Comparison of ENCODE assay signal across 8 cellular contexts in genomic region chr7:65373608-65374351, GRCh38. TPM values are rescaled to one million over a fixed set of nuclear protein-coding genes. Genes with fewer than 3 reads are reported as not detected.
DNase-seq lines count a peak whose midpoint lies in the region; ATAC-seq and TF ChIP-seq lines count a peak whose summit lies in the region.

ZNF92 (plus strand) TSS chr7:65373855; CDS start chr7:65373998, 143 bp downstream.

- H3K36me3 Mint-ChIP-seq in CD14-positive monocyte = peaks cover 16 to 28% of the 10 kb centered on the region in 2 donors

- H3K9me3 Mint-ChIP-seq in CD14-positive monocyte = peaks cover 6 to 26% (median 19%) of the 10 kb centered on the region in 7 donors

- peak within 1 kb of the TSS; percentile 94 to 98 (median 97) for H3K27ac Mint-ChIP-seq in CD14-positive monocyte

- TF ChIP-seq RAD21 in liver (IDR thresholded peaks at IDR 0.05) = peak in 1 of 2 donors; percentile 42

- H3K4me1 Mint-ChIP-seq in CD14-positive monocyte = peaks cover 26% of the 10 kb centered on the region

- intact Hi-C loops in CD14-positive monocyte (cut with micrococcal nuclease) (loop anchor here in 1 of 2 donors (10.0 kb wide), 5 partner anchors 469 to 1449 kb away; partner anchors contain the start of genes ZNF107, ZNF138 and ZNF273), dorsolateral prefrontal cortex (cut with DNase I) (no loop called here)

- H3K27me3 ChIP-seq in dorsolateral prefrontal cortex (no peaks in the 10 kb centered on the region), liver (ENCODE audit: control insufficient read depth in 4 of 4, insufficient read depth in 4 of 4, low read length in 3 of 4) (no peaks in the 10 kb centered on the region)

- no peaks in the 10 kb centered on the region for H3K36me3 ChIP-seq in liver (ENCODE audit: control insufficient read depth in 4 of 4, insufficient read depth in 3 of 4, low read depth in 1 of 4, low read length in 3 of 4)

- peak; percentile 99 for ATAC-seq in GM19397 (IDR thresholded peaks at IDR 0.05; ENCODE audit: unreplicated experiment)
- peak; percentile 100 for ATAC-seq in HG03571 (IDR thresholded peaks at IDR 0.05; ENCODE audit: unreplicated experiment)

- TF ChIP-seq CTCF in CD14-positive monocyte (IDR thresholded peaks at IDR 0.05) (no peak), dorsolateral prefrontal cortex (IDR thresholded peaks at IDR 0.05 in 54 of 56, conservative IDR thresholded peaks at IDR 0.05 in 2 of 56; ENCODE audit: low read depth in 1 of 56, partially characterized antibody in 56 of 56) (peak in 10 of 56 donors; percentile 6 to 39 (median 17)), liver (IDR thresholded peaks at IDR 0.05; ENCODE audit: low read depth, low read length, missing input control) (no peak)

- H3K27ac ChIP-seq in dorsolateral prefrontal cortex (peak within 1 kb of the TSS in 52 of 59 donors; percentile 14 to 92 (median 76)), liver (ENCODE audit: low read depth in 1 of 2, low read length in 2 of 2) (peak within 1 kb of the TSS; percentile 60 to 78)

- H3K4me3 ChIP-seq in dorsolateral prefrontal cortex = peak within 1 kb of the TSS; percentile 61 to 99 (median 89)
- peak within 1 kb of the TSS; percentile 89 to 97 (median 89) for H3K4me3 ChIP-seq in liver (ENCODE audit: low read depth in 1 of 3, low read length in 3 of 3)

- DNase-seq in CD14-positive monocyte (ENCODE audit: low spot score) = peak; percentile 93
- peak; percentile 99 for DNase-seq in NCI-H82 (lab: John Stamatoyannopoulos, UW)
- DNase-seq in activated CD4-positive, alpha-beta T cell treated with anti-CD3 and anti-CD28 coated beads, Interleukin-2, amount 50 U/mL, for 48 hours = peak; percentile 96 to 98
- peak; percentile 79 to 99 (median 98) for DNase-seq in dorsolateral prefrontal cortex
- DNase-seq in stimulated activated CD4-positive, alpha-beta T cell treated with anti-CD3 and anti-CD28 coated beads, Interleukin-4, amount 100 ng/mL, for 24 hours = peak; percentile 97

- H3K4me1 ChIP-seq in liver (ENCODE audit: control insufficient read depth in 4 of 4, insufficient read depth in 4 of 4, low read length in 3 of 4) = peaks cover 7 to 22% (median 15%) of the 10 kb centered on the region in 4 donors

- under 1% methylated on average over 44 of the region's 44 CpGs for WGBS in liver

- no peaks in the 10 kb centered on the region for H3K9me3 ChIP-seq in liver (ENCODE audit: control insufficient read depth in 4 of 4, low read length in 3 of 4)

- H3K4me3 Mint-ChIP-seq in CD14-positive monocyte = peak within 1 kb of the TSS; percentile 97 to 98

- peaks cover 0 to 2% (median 2%) of the 10 kb centered on the region in 3 donors for H3K27me3 Mint-ChIP-seq in CD14-positive monocyte (ENCODE audit: low read depth in 3 of 3)

- H3K9ac ChIP-seq in liver (ENCODE audit: low read depth in 1 of 2, low read length in 2 of 2) = peak within 1 kb of the TSS in 1 of 2 donors; percentile 75

TF ChIP-seq in liver, 16 proteins besides CTCF, POLR2A, EP300 and RAD21:
- TF ChIP-seq, protein P1, sequence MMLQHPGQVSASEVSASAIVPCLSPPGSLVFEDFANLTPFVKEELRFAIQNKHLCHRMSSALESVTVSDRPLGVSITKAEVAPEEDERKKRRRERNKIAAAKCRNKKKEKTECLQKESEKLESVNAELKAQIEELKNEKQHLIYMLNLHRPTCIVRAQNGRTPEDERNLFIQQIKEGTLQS (IDR thresholded peaks at IDR 0.05) = no peak
- TF ChIP-seq, protein P2, sequence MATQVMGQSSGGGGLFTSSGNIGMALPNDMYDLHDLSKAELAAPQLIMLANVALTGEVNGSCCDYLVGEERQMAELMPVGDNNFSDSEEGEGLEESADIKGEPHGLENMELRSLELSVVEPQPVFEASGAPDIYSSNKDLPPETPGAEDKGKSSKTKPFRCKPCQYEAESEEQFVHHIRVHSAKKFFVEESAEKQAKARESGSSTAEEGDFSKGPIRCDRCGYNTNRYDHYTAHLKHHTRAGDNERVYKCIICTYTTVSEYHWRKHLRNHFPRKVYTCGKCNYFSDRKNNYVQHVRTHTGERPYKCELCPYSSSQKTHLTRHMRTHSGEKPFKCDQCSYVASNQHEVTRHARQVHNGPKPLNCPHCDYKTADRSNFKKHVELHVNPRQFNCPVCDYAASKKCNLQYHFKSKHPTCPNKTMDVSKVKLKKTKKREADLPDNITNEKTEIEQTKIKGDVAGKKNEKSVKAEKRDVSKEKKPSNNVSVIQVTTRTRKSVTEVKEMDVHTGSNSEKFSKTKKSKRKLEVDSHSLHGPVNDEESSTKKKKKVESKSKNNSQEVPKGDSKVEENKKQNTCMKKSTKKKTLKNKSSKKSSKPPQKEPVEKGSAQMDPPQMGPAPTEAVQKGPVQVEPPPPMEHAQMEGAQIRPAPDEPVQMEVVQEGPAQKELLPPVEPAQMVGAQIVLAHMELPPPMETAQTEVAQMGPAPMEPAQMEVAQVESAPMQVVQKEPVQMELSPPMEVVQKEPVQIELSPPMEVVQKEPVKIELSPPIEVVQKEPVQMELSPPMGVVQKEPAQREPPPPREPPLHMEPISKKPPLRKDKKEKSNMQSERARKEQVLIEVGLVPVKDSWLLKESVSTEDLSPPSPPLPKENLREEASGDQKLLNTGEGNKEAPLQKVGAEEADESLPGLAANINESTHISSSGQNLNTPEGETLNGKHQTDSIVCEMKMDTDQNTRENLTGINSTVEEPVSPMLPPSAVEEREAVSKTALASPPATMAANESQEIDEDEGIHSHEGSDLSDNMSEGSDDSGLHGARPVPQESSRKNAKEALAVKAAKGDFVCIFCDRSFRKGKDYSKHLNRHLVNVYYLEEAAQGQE (IDR thresholded peaks at IDR 0.05) = peak; percentile 81
- TF ChIP-seq YY1 (IDR thresholded peaks at IDR 0.05) (peak; percentile 92), FOXA2 (IDR thresholded peaks at IDR 0.05) (no peak), HNF4A (conservative IDR thresholded peaks at IDR 0.05) (no peak), FOXA1 (IDR thresholded peaks at IDR 0.05) (no peak), JUND (IDR thresholded peaks at IDR 0.05) (no peak), TAF1 (conservative IDR thresholded peaks at IDR 0.05) (peak; percentile 93), EGR1 (IDR thresholded peaks at IDR 0.05; ENCODE audit: low read depth in 2 of 2) (no peak), GABPA (IDR thresholded peaks at IDR 0.05 in 1 of 2, conservative IDR thresholded peaks at IDR 0.05 in 1 of 2) (peak in 1 of 2 donors; percentile 48), SP1 (IDR thresholded peaks at IDR 0.05) (peak; percentile 84), ZBTB33 (IDR thresholded peaks at IDR 0.05) (no peak), HNF4G (IDR thresholded peaks at IDR 0.05) (no peak), NR2F2 (IDR thresholded peaks at IDR 0.05) (no peak), RXRA (IDR thresholded peaks at IDR 0.05) (no peak)
- TF ChIP-seq, protein P3, sequence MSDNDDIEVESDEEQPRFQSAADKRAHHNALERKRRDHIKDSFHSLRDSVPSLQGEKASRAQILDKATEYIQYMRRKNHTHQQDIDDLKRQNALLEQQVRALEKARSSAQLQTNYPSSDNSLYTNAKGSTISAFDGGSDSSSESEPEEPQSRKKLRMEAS (IDR thresholded peaks at IDR 0.05) = peak; percentile 38
TF ChIP-seq in liver: peak in this region for 6.

RNA-seq across cellular contexts. Expression of gene ZNF92, which starts in this region (rescaled TPM):
- polyA plus RNA-seq in CD14-positive monocyte = 1 to 10 TPM; 4.1 to 6.4 TPM
- 10 to 100 TPM in 104 of 120 experiments, 1 to 10 TPM in 16; 4.3 to 19.6 (median 12.2) TPM for total RNA-seq in dorsolateral prefrontal cortex
- total RNA-seq in liver = 1 to 10 TPM; 3.2 to 6.5 TPM
- polyA plus RNA-seq in liver = 1 to 10 TPM; 1.6 to 2.1 TPM

Comparison
In these comparisons a context has a peak if more than half of its experiments do, and no peak if none do; other contexts are left out.
1. Peak in every context shown above with its lines: DNase-seq, ATAC-seq, H3K4me3 ChIP-seq and H3K27ac ChIP-seq.